ENCODE assay signal across 2 cellular contexts in the genomic region with DNA sequence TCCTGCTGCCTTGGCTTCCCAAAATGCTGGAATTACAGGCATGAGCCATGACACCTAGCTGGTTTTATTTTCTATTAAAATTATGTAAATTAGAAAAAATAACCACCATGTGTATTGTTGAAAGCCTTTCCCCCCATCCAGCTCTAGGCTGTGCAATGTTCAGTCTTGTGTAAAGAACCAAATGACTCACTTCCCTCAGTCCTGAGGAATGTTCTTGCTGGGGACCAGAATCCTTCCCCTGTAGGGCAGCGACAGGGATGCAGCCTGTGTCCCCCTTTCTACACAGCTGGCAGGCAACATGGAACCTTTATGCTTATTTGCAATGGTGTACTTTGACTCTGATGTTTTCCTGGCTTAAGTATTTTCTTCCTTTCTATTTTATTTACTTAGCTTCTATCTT.
TF ChIP-seq lines count a peak whose summit lies in the region.

No MANE protein-coding gene starts in this region.

TF ChIP-seq in IMR-90, 13 proteins besides CTCF, POLR2A, EP300 and RAD21:
- TF ChIP-seq SMC3 (IDR thresholded peaks at IDR 0.05; ENCODE audit: low read depth, low read length) (no peak), MXI1 (IDR thresholded peaks at IDR 0.05; ENCODE audit: borderline replicate concordance, low read depth, low read length) (no peak), CEBPB (IDR thresholded peaks at IDR 0.05; ENCODE audit: low read depth, low read length) (peak; percentile 76), FOS (IDR thresholded peaks at IDR 0.05; ENCODE audit: low read depth, low read length) (0 out of 2 replicates have a peak, but pooled peaks have one; percentile 50)

TF ChIP-seq in HepG2, 621 proteins besides CTCF, POLR2A, EP300 and RAD21:
- TF ChIP-seq HES4 (CRISPR knock-in tag; IDR thresholded peaks at IDR 0.05; ENCODE audit: borderline replicate concordance) (no peak), PAXIP1 (CRISPR knock-in tag; conservative IDR thresholded peaks at IDR 0.05) (0 out of 2 replicates have a peak, but pooled peaks have one; percentile 19), ELF3 (CRISPR knock-in tag; IDR thresholded peaks at IDR 0.05) (no peak), ZNF776 (CRISPR knock-in tag; IDR thresholded peaks at IDR 0.05) (no peak), FOXO1 (CRISPR knock-in tag; IDR thresholded peaks at IDR 0.05) (no peak), KAT2B (IDR thresholded peaks at IDR 0.05; ENCODE audit: borderline replicate concordance, low read depth, low read length) (no peak), CBFB (CRISPR knock-in tag; IDR thresholded peaks at IDR 0.05) (no peak), E2F5 (CRISPR knock-in tag; conservative IDR thresholded peaks at IDR 0.05) (no peak), ARID5B (CRISPR knock-in tag; IDR thresholded peaks at IDR 0.05) (peak; percentile 20; the same call in 1 of the 2 replicates), ARNT2 (CRISPR knock-in tag; IDR thresholded peaks at IDR 0.05; ENCODE audit: low read depth) (no peak), ZNF451 (CRISPR knock-in tag; IDR thresholded peaks at IDR 0.05) (no peak), FOSL1 (CRISPR knock-in tag; IDR thresholded peaks at IDR 0.05; ENCODE audit: borderline replicate concordance) (peak; percentile 52; the same call in 1 of the 2 replicates), TAF1 (CRISPR knock-in tag; IDR thresholded peaks at IDR 0.05) (no peak), FOSL2 (CRISPR knock-in tag; IDR thresholded peaks at IDR 0.05) (peak; percentile 86), MAFF (IDR thresholded peaks at IDR 0.05; ENCODE audit: low read depth, low read length) (no peak), ISX (CRISPR knock-in tag; conservative IDR thresholded peaks at IDR 0.05) (no peak), MAFK (conservative IDR thresholded peaks at IDR 0.05 in 1 of 2, IDR thresholded peaks at IDR 0.05 in 1 of 2; ENCODE audit: low read length in 2 of 2) (no peak), ZNF574 (CRISPR knock-in tag; IDR thresholded peaks at IDR 0.05) (no peak), PCBP2 (optimal IDR thresholded peaks at IDR 0.05; ENCODE audit: low read depth, low read length, poor library complexity, severe bottlenecking) (no peak), ETV5 (CRISPR knock-in tag; IDR thresholded peaks at IDR 0.05; ENCODE audit: borderline replicate concordance) (peak; percentile 70; the same call in 1 of the 2 replicates), JUN (CRISPR knock-in tag; IDR thresholded peaks at IDR 0.05) (0 out of 2 replicates have a peak, but pooled peaks have one; percentile 43), SUZ12 (IDR thresholded peaks at IDR 0.05; ENCODE audit: low read depth, low read length) (no peak), GTF2F1 (IDR thresholded peaks at IDR 0.05; ENCODE audit: low read length) (no peak), MEIS1 (CRISPR knock-in tag; IDR thresholded peaks at IDR 0.05; ENCODE audit: borderline replicate concordance) (no peak), ZNF274 (CRISPR knock-in tag; IDR thresholded peaks at IDR 0.05) (no peak), ZNF605 (CRISPR knock-in tag; IDR thresholded peaks at IDR 0.05) (no peak), SOX6 (IDR thresholded peaks at IDR 0.05) (no peak), SOX6 (CRISPR knock-in tag; IDR thresholded peaks at IDR 0.05) (no peak), SP2 (CRISPR knock-in tag; IDR thresholded peaks at IDR 0.05) (no peak), SALL1 (CRISPR knock-in tag; IDR thresholded peaks at IDR 0.05) (no peak), ZFP90 (CRISPR knock-in tag; IDR thresholded peaks at IDR 0.05; ENCODE audit: borderline replicate concordance) (no peak), BATF2 (CRISPR knock-in tag; IDR thresholded peaks at IDR 0.05) (no peak), ZMYM4 (CRISPR knock-in tag; IDR thresholded peaks at IDR 0.05) (no peak), U2AF2 (IDR thresholded peaks at IDR 0.05; ENCODE audit: low read depth, low read length) (no peak), ZNF256 (CRISPR knock-in tag; conservative IDR thresholded peaks at IDR 0.05) (no peak), SOX13 (IDR thresholded peaks at IDR 0.05) (no peak), SOX13 (CRISPR knock-in tag; conservative IDR thresholded peaks at IDR 0.05 in 1 of 2, IDR thresholded peaks at IDR 0.05 in 1 of 2) (no peak), TEAD3 (CRISPR knock-in tag; optimal IDR thresholded peaks at IDR 0.05; ENCODE audit: borderline replicate concordance) (peak; percentile 62), STAT5B (CRISPR knock-in tag; IDR thresholded peaks at IDR 0.05) (no peak), NCOA5 (CRISPR knock-in tag; IDR thresholded peaks at IDR 0.05) (no peak), ZNF496 (CRISPR knock-in tag; IDR thresholded peaks at IDR 0.05; ENCODE audit: insufficient replicate concordance) (no peak), TARDBP (CRISPR knock-in tag; IDR thresholded peaks at IDR 0.05) (no peak), DPF2 (CRISPR knock-in tag; IDR thresholded peaks at IDR 0.05; ENCODE audit: borderline replicate concordance, low read depth) (peak; percentile 43; the same call in 1 of the 2 replicates), CBX1 (IDR thresholded peaks at IDR 0.05; ENCODE audit: low read depth) (no peak), CC2D1A (CRISPR knock-in tag; IDR thresholded peaks at IDR 0.05) (no peak)
- TF ChIP-seq, protein P1, sequence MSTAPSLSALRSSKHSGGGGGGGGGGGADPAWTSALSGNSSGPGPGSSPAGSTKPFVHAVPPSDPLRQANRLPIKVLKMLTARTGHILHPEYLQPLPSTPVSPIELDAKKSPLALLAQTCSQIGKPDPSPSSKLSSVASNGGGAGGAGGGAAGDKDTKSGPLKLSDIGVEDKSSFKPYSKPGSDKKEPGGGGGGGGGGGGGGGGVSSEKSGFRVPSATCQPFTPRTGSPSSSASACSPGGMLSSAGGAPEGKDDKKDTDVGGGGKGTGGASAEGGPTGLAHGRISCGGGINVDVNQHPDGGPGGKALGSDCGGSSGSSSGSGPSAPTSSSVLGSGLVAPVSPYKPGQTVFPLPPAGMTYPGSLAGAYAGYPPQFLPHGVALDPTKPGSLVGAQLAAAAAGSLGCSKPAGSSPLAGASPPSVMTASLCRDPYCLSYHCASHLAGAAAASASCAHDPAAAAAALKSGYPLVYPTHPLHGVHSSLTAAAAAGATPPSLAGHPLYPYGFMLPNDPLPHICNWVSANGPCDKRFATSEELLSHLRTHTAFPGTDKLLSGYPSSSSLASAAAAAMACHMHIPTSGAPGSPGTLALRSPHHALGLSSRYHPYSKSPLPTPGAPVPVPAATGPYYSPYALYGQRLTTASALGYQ (CRISPR knock-in tag; IDR thresholded peaks at IDR 0.05): no peak
- TF ChIP-seq, protein P2, sequence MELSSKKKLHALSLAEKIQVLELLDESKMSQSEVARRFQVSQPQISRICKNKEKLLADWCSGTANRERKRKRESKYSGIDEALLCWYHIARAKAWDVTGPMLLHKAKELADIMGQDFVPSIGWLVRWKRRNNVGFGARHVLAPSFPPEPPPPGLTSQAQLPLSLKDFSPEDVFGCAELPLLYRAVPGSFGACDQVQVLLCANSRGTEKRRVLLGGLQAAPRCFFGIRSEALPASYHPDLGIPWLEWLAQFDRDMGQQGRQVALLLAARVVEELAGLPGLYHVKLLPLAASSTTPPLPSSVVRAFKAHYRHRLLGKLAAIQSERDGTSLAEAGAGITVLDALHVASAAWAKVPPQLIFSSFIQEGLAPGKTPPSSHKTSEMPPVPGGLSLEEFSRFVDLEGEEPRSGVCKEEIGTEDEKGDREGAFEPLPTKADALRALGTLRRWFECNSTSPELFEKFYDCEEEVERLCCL (CRISPR knock-in tag; IDR thresholded peaks at IDR 0.05; ENCODE audit: borderline replicate concordance): no peak
- TF ChIP-seq, protein P3, sequence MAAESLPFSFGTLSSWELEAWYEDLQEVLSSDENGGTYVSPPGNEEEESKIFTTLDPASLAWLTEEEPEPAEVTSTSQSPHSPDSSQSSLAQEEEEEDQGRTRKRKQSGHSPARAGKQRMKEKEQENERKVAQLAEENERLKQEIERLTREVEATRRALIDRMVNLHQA (CRISPR knock-in tag; IDR thresholded peaks at IDR 0.05): no peak
- TF ChIP-seq, protein P4, sequence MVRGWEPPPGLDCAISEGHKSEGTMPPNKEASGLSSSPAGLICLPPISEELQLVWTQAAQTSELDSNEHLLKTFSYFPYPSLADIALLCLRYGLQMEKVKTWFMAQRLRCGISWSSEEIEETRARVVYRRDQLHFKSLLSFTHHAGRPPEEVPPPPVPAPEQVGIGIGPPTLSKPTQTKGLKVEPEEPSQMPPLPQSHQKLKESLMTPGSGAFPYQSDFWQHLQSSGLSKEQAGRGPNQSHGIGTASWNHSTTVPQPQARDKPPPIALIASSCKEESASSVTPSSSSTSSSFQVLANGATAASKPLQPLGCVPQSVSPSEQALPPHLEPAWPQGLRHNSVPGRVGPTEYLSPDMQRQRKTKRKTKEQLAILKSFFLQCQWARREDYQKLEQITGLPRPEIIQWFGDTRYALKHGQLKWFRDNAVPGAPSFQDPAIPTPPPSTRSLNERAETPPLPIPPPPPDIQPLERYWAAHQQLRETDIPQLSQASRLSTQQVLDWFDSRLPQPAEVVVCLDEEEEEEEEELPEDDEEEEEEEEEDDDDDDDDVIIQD (CRISPR knock-in tag; IDR thresholded peaks at IDR 0.05; ENCODE audit: low read depth): peak; percentile 67; the same call in 1 of the 2 replicates
